Comparison of ENCODE assay signal across 20 cellular contexts in genomic region chr5:162870966-162871365, GRCh38.
A peak's percentile ranks its signal among the peaks of the same experiment; 100 is the strongest.
DNase-seq lines count a peak whose midpoint lies in the region; ATAC-seq, FAIRE-seq and TF ChIP-seq lines count a peak whose summit lies in the region.
"Had no signal": no experiment of that assay in that cellular context is flagged by ENCODE, and none has a peak within 500 bp of the region (broad histone marks: within the 10 kb centered on the region; RNA-seq: fewer than 3 reads in every experiment).

No MANE protein-coding gene starts in this region.

- no peak overlapping the region for H2BK5ac ChIP-seq in IMR-90 (ENCODE audit: low read depth, low read length, poor library complexity, severe bottlenecking)
- H2BK5ac ChIP-seq in H1 (ENCODE audit: low read depth, low read length), result no peak overlapping the region

- TF ChIP-seq EP300 in A549 (IDR thresholded peaks at IDR 0.05) (no peak), H1 (IDR thresholded peaks at IDR 0.05; ENCODE audit: borderline replicate concordance in 1 of 2, low read depth in 2 of 2, low read length in 2 of 2) (no peak)

- POLR2A ChIA-PET in A549 (lab: Yijun Ruan, JAX), result no interaction called here
- POLR2A ChIA-PET in IMR-90 (lab: Charles Lee; ENCODE audit: unreplicated experiment), result no interaction called here
- POLR2A ChIA-PET in H1 (lab: Charles Lee; ENCODE audit: partially characterized antibody), result no interaction called here

- H4K20me1 ChIP-seq in IMR-90 (ENCODE audit: insufficient read depth, low read length) (no peaks in the 10 kb centered on the region), H1 (replicated peaks in 1 of 2; ENCODE audit: control insufficient read depth in 1 of 2, insufficient read depth in 2 of 2, low read length in 2 of 2) (no peaks in the 10 kb centered on the region)
- H4K20me1 ChIP-seq: BLaER1 treated with 17β-estradiol and CSF1 and Interleukin-3, amounts not matched to agents 10 nM and 100 nM had no signal

- TF ChIP-seq RAD21 in A549 (conservative IDR thresholded peaks at IDR 0.05 in 1 of 2, IDR thresholded peaks at IDR 0.05 in 1 of 2), result no peak
- no peak for TF ChIP-seq RAD21 in IMR-90 (IDR thresholded peaks at IDR 0.05; ENCODE audit: low read length)
- no peak for TF ChIP-seq RAD21 in H1 (IDR thresholded peaks at IDR 0.05 in 1 of 2, conservative IDR thresholded peaks at IDR 0.05 in 1 of 2; ENCODE audit: low read depth in 2 of 2, low read length in 2 of 2)

- DNase-seq in A549 (ENCODE audit: low read depth in 1 of 2, low spot score in 1 of 2) (no peak), IMR-90 (no peak), H1 (ENCODE audit: low read depth in 1 of 2, low spot score in 2 of 2) (no peak), NCI-H2196 (lab: John Stamatoyannopoulos, UW; ENCODE audit: unreplicated experiment) (no peak), GM12892 (ENCODE audit: insufficient read length) (no peak)
- DNase-seq: 8988T; AML-193; Caco-2; Calu3; CD4-positive, alpha-beta T cell; CD8-positive, alpha-beta T cell; DMS79 treated with DMSO at 0.1 percent for 48 hours; GF-D8 had no signal

- H3K9ac ChIP-seq in IMR-90 (ENCODE audit: low read depth, low read length) (no peak overlapping the region), H1 (replicated peaks in 1 of 4; ENCODE audit: extremely low read depth in 1 of 4, low read depth in 3 of 4, low read length in 3 of 4) (no peak overlapping the region)
- H3K9ac ChIP-seq: BLaER1 treated with 17β-estradiol and CSF1 and Interleukin-3, amounts not matched to agents 10 nM and 100 nM had no signal

- H3K18ac ChIP-seq in IMR-90 (ENCODE audit: low read depth, low read length) (no peak overlapping the region), H1 (ENCODE audit: extremely low read depth, low read length) (no peak overlapping the region)

- no peaks in the 10 kb centered on the region for H3K79me2 ChIP-seq in H1 (ENCODE audit: control insufficient read depth in 1 of 2, insufficient read depth in 2 of 2, low read length in 2 of 2)

- H2AK9ac ChIP-seq in IMR-90 (replicated peaks; ENCODE audit: low read depth, low read length, poor library complexity), result no peak overlapping the region

- no peaks in the 10 kb centered on the region for H3K9me1 ChIP-seq in IMR-90 (ENCODE audit: insufficient read depth, low read length)

- no peak overlapping the region for H2BK12ac ChIP-seq in H1 (ENCODE audit: low read depth, low read length)

- dilution Hi-C loops in IMR-90 (cut with HindIII; ENCODE audit: low sequenced_read_pairs, unreplicated experiment), result no loop called here

- no peak overlapping the region for H3K23ac ChIP-seq in IMR-90 (ENCODE audit: low read depth, low read length)
- no peak overlapping the region for H3K23ac ChIP-seq in H1 (ENCODE audit: insufficient read length)

- H2AK5ac ChIP-seq in IMR-90 (ENCODE audit: low read depth, low read length) (no peak overlapping the region), H1 (ENCODE audit: low read depth, low read length) (no peak overlapping the region)

- H3K36me3 ChIP-seq in IMR-90 (ENCODE audit: control insufficient read depth, insufficient read depth, low read length) (no peaks in the 10 kb centered on the region), H1 (ENCODE audit: control insufficient read depth in 2 of 4, insufficient read depth in 4 of 4, low read length in 3 of 4) (no peaks in the 10 kb centered on the region)
- H3K36me3 ChIP-seq: BLaER1 treated with 17β-estradiol and CSF1 and Interleukin-3, amounts not matched to agents 10 nM and 100 nM had no signal

- FAIRE-seq in A549 (lab: Jason Lieb, UNC), result no peak
- no peak for FAIRE-seq in H1 (lab: Jason Lieb, UNC)
- FAIRE-seq in GM12892 (lab: Jason Lieb, UNC), result no peak
- FAIRE-seq: A204.1, D721Med, G401.6, GM12891, GM18507 had no signal

- H2BK20ac ChIP-seq in IMR-90 (ENCODE audit: low read depth, low read length), result no peak overlapping the region
- no peak overlapping the region for H2BK20ac ChIP-seq in H1 (ENCODE audit: low read length)

- H3K4me1 ChIP-seq in A549 (no peaks in the 10 kb centered on the region), IMR-90 (ENCODE audit: control insufficient read depth, insufficient read depth, low read length) (no peaks in the 10 kb centered on the region), H1 (replicated peaks in 1 of 4; ENCODE audit: control insufficient read depth in 3 of 4, insufficient read depth in 4 of 4, low read length in 3 of 4) (no peaks in the 10 kb centered on the region)
- H3K4me1 ChIP-seq: BLaER1 treated with 17β-estradiol and CSF1 and Interleukin-3, amounts not matched to agents 10 nM and 100 nM; Caco-2 had no signal

- H3K27ac ChIP-seq in A549 (no peak overlapping the region), IMR-90 (ENCODE audit: insufficient read depth, low read length) (no peak overlapping the region), H1 (ENCODE audit: low read depth, low read length) (no peak overlapping the region)
- H3K27ac ChIP-seq: BLaER1 treated with 17β-estradiol and CSF1 and Interleukin-3, amounts not matched to agents 10 nM and 100 nM; C4-2B had no signal

- intact Hi-C loops in IMR-90 (cut with micrococcal nuclease), result no loop called here

- no peak overlapping the region for H2BK15ac ChIP-seq in IMR-90 (ENCODE audit: low read depth, low read length)
- no peak overlapping the region for H2BK15ac ChIP-seq in H1 (ENCODE audit: low read length)

- H3K4me3 ChIP-seq in A549 (no peak overlapping the region), IMR-90 (ENCODE audit: insufficient read depth, low read depth, low read length) (no peak overlapping the region), H1 (ENCODE audit: extremely low read depth in 1 of 4, insufficient read depth in 2 of 4, low read depth in 3 of 4, low read length in 4 of 4) (no peak overlapping the region)
- H3K4me3 ChIP-seq: BLaER1 treated with 17β-estradiol and CSF1 and Interleukin-3, amounts not matched to agents 10 nM and 100 nM had no signal

- H3K9me3 ChIP-seq in A549, result no peaks in the 10 kb centered on the region
- peaks cover 8% of the 10 kb centered on the region for H3K9me3 ChIP-seq in IMR-90 (ENCODE audit: control insufficient read depth, insufficient read depth, low read length)
- H3K9me3 ChIP-seq in H1 (ENCODE audit: insufficient read depth in 2 of 2, low read depth in 1 of 2, low read length in 1 of 2), result peaks cover 0 to 10% of the 10 kb centered on the region in 2 experiments; a peak in 2 of 4 replicates
- H3K9me3 ChIP-seq: Caco-2 had no signal

- no peak overlapping the region for H3K56ac ChIP-seq in IMR-90 (ENCODE audit: extremely low read depth, insufficient read depth, low read length)
- H3K56ac ChIP-seq in H1 (replicated peaks; ENCODE audit: insufficient read length, low read depth, low read length), result no peak overlapping the region

- TF ChIP-seq POLR2A in A549 (IDR thresholded peaks at IDR 0.05; ENCODE audit: low read length) (no peak), IMR-90 (IDR thresholded peaks at IDR 0.05; ENCODE audit: low read depth, low read length) (no peak), H1 (IDR thresholded peaks at IDR 0.05; ENCODE audit: control extremely low read depth in 1 of 2, low read depth in 2 of 2, low read length in 2 of 2) (no peak), GM12892 (IDR thresholded peaks at IDR 0.05; ENCODE audit: low read depth, low read length) (no peak)

- no TSS peak for BruUV-seq in IMR-90 (replicated peaks; lab: Mats Ljungman, UMichigan)

- H2BK120ac ChIP-seq in IMR-90 (ENCODE audit: low read depth, low read length) (no peak overlapping the region), H1 (replicated peaks; ENCODE audit: low read depth, low read length) (no peak overlapping the region)

- H3K14ac ChIP-seq in IMR-90 (replicated peaks; ENCODE audit: low read depth, low read length) (no peak overlapping the region), H1 (ENCODE audit: insufficient read length) (no peak overlapping the region)

- H4K5ac ChIP-seq in IMR-90 (ENCODE audit: low read depth, low read length) (no peak overlapping the region), H1 (ENCODE audit: insufficient read length, low read depth, low read length) (no peak overlapping the region)

- CTCF ChIA-PET in A549 (lab: Yijun Ruan, JAX) (no interaction called here), IMR-90 (lab: Yijun Ruan, JAX) (no interaction called here), H1 (lab: Charles Lee; ENCODE audit: partially characterized antibody) (no interaction called here)

- no peak overlapping the region for H4K91ac ChIP-seq in IMR-90 (ENCODE audit: insufficient read depth, low read depth, low read length)
- H4K91ac ChIP-seq in H1 (replicated peaks; ENCODE audit: insufficient read length, low read length), result no peak overlapping the region

- H3K27me3 ChIP-seq in IMR-90 (ENCODE audit: control insufficient read depth, insufficient read depth, low read length), result no peaks in the 10 kb centered on the region
- no peaks in the 10 kb centered on the region for H3K27me3 ChIP-seq in H1 (replicated peaks in 1 of 4; ENCODE audit: control insufficient read depth in 3 of 4, extremely low read depth in 1 of 4, insufficient read depth in 3 of 4, low read length in 3 of 4)
- H3K27me3 ChIP-seq: BLaER1 treated with 17β-estradiol and CSF1 and Interleukin-3, amounts not matched to agents 10 nM and 100 nM had no signal

- H4K8ac ChIP-seq in IMR-90 (ENCODE audit: low read depth in 2 of 2, low read length in 2 of 2), result no peak overlapping the region
- no peak overlapping the region for H4K8ac ChIP-seq in H1 (ENCODE audit: extremely low read depth, insufficient read depth, low read length)

- ATAC-seq in A549, result no peak
- no peak for ATAC-seq in IMR-90 (ENCODE audit: low read depth)
- ATAC-seq: CD8-positive, alpha-beta T cell had no signal

- H3K79me1 ChIP-seq in IMR-90 (ENCODE audit: low read depth in 1 of 2, low read length in 2 of 2), result no peaks in the 10 kb centered on the region
- no peaks in the 10 kb centered on the region for H3K79me1 ChIP-seq in H1 (ENCODE audit: low read depth, low read length)

- H3K23me2 ChIP-seq in H1 (ENCODE audit: low read depth, low read length), result no peaks in the 10 kb centered on the region

- in situ Hi-C loops in IMR-90 (cut with MboI; ENCODE audit: low sequenced_read_pairs), result no loop called here

- H3K4me2 ChIP-seq in A549 (no peak overlapping the region), IMR-90 (ENCODE audit: low read depth, low read length) (no peak overlapping the region), H1 (ENCODE audit: insufficient read depth in 1 of 2, low read depth in 2 of 2, low read length in 2 of 2) (no peak overlapping the region)
- H3K4me2 ChIP-seq: BLaER1 treated with 17β-estradiol and CSF1 and Interleukin-3, amounts not matched to agents 10 nM and 100 nM had no signal

- H2AFZ ChIP-seq in IMR-90 (replicated peaks; ENCODE audit: low read length, poor library complexity) (no peak overlapping the region), H1 (ENCODE audit: low read length) (no peak overlapping the region)

- TF ChIP-seq CTCF in A549 (IDR thresholded peaks at IDR 0.05) (no peak), IMR-90 (conservative IDR thresholded peaks at IDR 0.05; ENCODE audit: low read depth, low read length) (no peak), H1 (IDR thresholded peaks at IDR 0.05; ENCODE audit: control extremely low read depth in 1 of 3, insufficient read depth in 1 of 3, low read depth in 1 of 3, low read length in 3 of 3) (no peak)

- H3K4ac ChIP-seq in IMR-90 (ENCODE audit: low read depth, low read length), result no peak overlapping the region
- no peak overlapping the region for H3K4ac ChIP-seq in H1 (replicated peaks; ENCODE audit: insufficient read length, low read depth, low read length)

TF ChIP-seq in IMR-90, 13 proteins besides CTCF, POLR2A, EP300 and RAD21 (continues in another document):
- peak; percentile 44 for TF ChIP-seq MAFK (IDR thresholded peaks at IDR 0.05; ENCODE audit: low read depth, low read length)

Comparison
In these comparisons a context has a peak if more than half of its experiments do, and no peak if none do; other contexts are left out.
1. Of the 18 proteins assayed by ChIP-seq in both H1 and A549: peak only in H1: none; only in A549: none; in both: MAFK; in neither: 17.